In genomic region chr3:130850846-130851245, GRCh38 we compare ENCODE assay signal across 10 cellular contexts. TPM values are rescaled to one million over a fixed set of nuclear protein-coding genes. Genes with fewer than 3 reads are reported as not detected.
DNase-seq lines count a peak whose midpoint lies in the region; ATAC-seq and TF ChIP-seq lines count a peak whose summit lies in the region.
"Had no signal": no experiment of that assay in that cellular context is flagged by ENCODE, and none has a peak within 500 bp of the region (broad histone marks: within the 10 kb centered on the region; RNA-seq: fewer than 3 reads in every experiment).

No MANE protein-coding gene starts in this region.

- no peaks in the 10 kb centered on the region for H3K36me3 ChIP-seq in PC-3 (ENCODE audit: low read depth, low read length)
- H3K36me3 ChIP-seq in OCI-LY7 (ENCODE audit: insufficient read depth, low read length): no peaks in the 10 kb centered on the region
- H3K36me3 ChIP-seq: sigmoid colon had no signal

- H3K27ac ChIP-seq in PC-3 (ENCODE audit: low read length) (no peak overlapping the region), OCI-LY7 (ENCODE audit: low read depth, low read length, poor library complexity, severe bottlenecking) (no peak overlapping the region)

- H3K9me3 ChIP-seq in PC-3 (ENCODE audit: low read length): no peaks in the 10 kb centered on the region
- no peaks in the 10 kb centered on the region for H3K9me3 ChIP-seq in OCI-LY7 (ENCODE audit: low read length)
- H3K9me3 ChIP-seq: sigmoid colon had no signal

- intact Hi-C loops in activated CD4-positive, alpha-beta T cell treated with anti-CD3 and anti-CD28 coated beads, Interleukin-2, amount 10 ng/mL, durations not matched to agents 24 days and 14 days (cut with micrococcal nuclease): loop anchor here (1.0 to 5.0 kb wide), 5 partner anchors 42 to 531 kb away; partner anchors contain the start of genes ASTE1, NEK11, NUDT16 and PIK3R4
- intact Hi-C loops in PC-3 (cut with micrococcal nuclease) (no loop called here), OCI-LY7 (cut with micrococcal nuclease; ENCODE audit: unreplicated experiment) (no loop called here)

- POLR2A ChIA-PET in PC-3 (lab: Charles Lee; ENCODE audit: unreplicated experiment) (no interaction called here), OCI-LY7 (lab: Charles Lee) (no interaction called here)

- H3K4me2 ChIP-seq in PC-3 (ENCODE audit: low read length) (peak overlapping the region; percentile 41; the same call in 1 of the 2 replicates), OCI-LY7 (ENCODE audit: low read length) (no peak overlapping the region)

- peaks cover 26% of the 10 kb centered on the region for H3K4me1 Mint-ChIP-seq in activated CD4-positive, alpha-beta T cell treated with anti-CD3 and anti-CD28 coated beads, Interleukin-2, amount 10 ng/mL, durations not matched to agents 24 days and 14 days
- peaks cover 21% of the 10 kb centered on the region for H3K4me1 Mint-ChIP-seq in stimulated activated effector memory CD8-positive, alpha-beta T cell treated with anti-CD3 and anti-CD28 coated beads, Interleukin-12 subunit alpha, Interleukin-12 subunit beta, amount 100 ng/mL, for 72 hours

- H3K4me1 ChIP-seq in PC-3 (ENCODE audit: insufficient read depth, low read length): 0 out of 2 replicates have a peak, but pooled peaks cover 6% of the 10 kb centered on the region
- H3K4me1 ChIP-seq in OCI-LY7 (ENCODE audit: insufficient read depth, low read length, poor library complexity, severe bottlenecking): no peaks in the 10 kb centered on the region

- H3K9me3 Mint-ChIP-seq in activated CD4-positive, alpha-beta T cell treated with anti-CD3 and anti-CD28 coated beads, Interleukin-2, amount 10 ng/mL, durations not matched to agents 24 days and 14 days: peaks cover 8% of the 10 kb centered on the region
- H3K9me3 Mint-ChIP-seq in stimulated activated effector memory CD8-positive, alpha-beta T cell treated with anti-CD3 and anti-CD28 coated beads, Interleukin-12 subunit alpha, Interleukin-12 subunit beta, amount 100 ng/mL, for 72 hours: no peaks in the 10 kb centered on the region

- CTCF ChIA-PET in PC-3 (lab: Charles Lee) (no interaction called here), OCI-LY7 (lab: Charles Lee; ENCODE audit: unreplicated experiment) (no interaction called here)

- no TSS peak for BruUV-seq in PC-3 (replicated peaks; lab: Mats Ljungman, UMichigan)
- no TSS peak for BruUV-seq in OCI-LY7 (replicated peaks; lab: Mats Ljungman, UMichigan)

- no peak overlapping the region for H3K9ac ChIP-seq in PC-3 (ENCODE audit: low read length)

- H3K9me2 ChIP-seq in PC-3 (replicated peaks; ENCODE audit: low read length) (no peaks in the 10 kb centered on the region), OCI-LY7 (ENCODE audit: insufficient read depth, low read length) (no peaks in the 10 kb centered on the region)

- H3K27me3 ChIP-seq in PC-3 (ENCODE audit: low read length): no peaks in the 10 kb centered on the region
- H3K27me3 ChIP-seq: sigmoid colon had no signal

- peak overlapping the region; percentile 64 for H3K4me3 Mint-ChIP-seq in activated CD4-positive, alpha-beta T cell treated with anti-CD3 and anti-CD28 coated beads, Interleukin-2, amount 10 ng/mL, durations not matched to agents 24 days and 14 days
- peak overlapping the region; percentile 43 for H3K4me3 Mint-ChIP-seq in stimulated activated effector memory CD8-positive, alpha-beta T cell treated with anti-CD3 and anti-CD28 coated beads, Interleukin-12 subunit alpha, Interleukin-12 subunit beta, amount 100 ng/mL, for 72 hours

- peak overlapping the region; percentile 31 for H3K27ac Mint-ChIP-seq in activated CD4-positive, alpha-beta T cell treated with anti-CD3 and anti-CD28 coated beads, Interleukin-2, amount 10 ng/mL, durations not matched to agents 24 days and 14 days
- H3K27ac Mint-ChIP-seq in stimulated activated effector memory CD8-positive, alpha-beta T cell treated with anti-CD3 and anti-CD28 coated beads, Interleukin-12 subunit alpha, Interleukin-12 subunit beta, amount 100 ng/mL, for 72 hours: peak overlapping the region; percentile 24

- H4K20me1 ChIP-seq in PC-3 (ENCODE audit: low read length) (no peaks in the 10 kb centered on the region), OCI-LY7 (ENCODE audit: insufficient read depth, low read length) (no peaks in the 10 kb centered on the region)

- no peaks in the 10 kb centered on the region for H3F3A ChIP-seq in PC-3 (ENCODE audit: low read length, unreplicated experiment)

- H2AFZ ChIP-seq in PC-3 (ENCODE audit: low read length): peak overlapping the region; percentile 36; the same call in 1 of the 2 replicates
- no peak overlapping the region for H2AFZ ChIP-seq in OCI-LY7 (ENCODE audit: low read length)

- H3K4me3 ChIP-seq in PC-3 (ENCODE audit: low read length) (no peak overlapping the region), OCI-LY7 (ENCODE audit: low read depth, low read length, poor library complexity, severe bottlenecking) (no peak overlapping the region)

- H3K79me2 ChIP-seq in PC-3 (ENCODE audit: low read length) (no peaks in the 10 kb centered on the region), OCI-LY7 (ENCODE audit: insufficient read depth, low read depth, low read length) (no peaks in the 10 kb centered on the region)

- TF ChIP-seq CTCF in PC-3 (conservative IDR thresholded peaks at IDR 0.05; ENCODE audit: low read depth, low read length): no peak
- no peak for TF ChIP-seq CTCF in OCI-LY7 (conservative IDR thresholded peaks at IDR 0.05; ENCODE audit: low read length)

- H3K36me3 Mint-ChIP-seq in activated CD4-positive, alpha-beta T cell treated with anti-CD3 and anti-CD28 coated beads, Interleukin-2, amount 10 ng/mL, durations not matched to agents 24 days and 14 days (ENCODE audit: low read depth): peaks cover 2% of the 10 kb centered on the region
- H3K36me3 Mint-ChIP-seq in stimulated activated effector memory CD8-positive, alpha-beta T cell treated with anti-CD3 and anti-CD28 coated beads, Interleukin-12 subunit alpha, Interleukin-12 subunit beta, amount 100 ng/mL, for 72 hours: no peaks in the 10 kb centered on the region

- peaks cover 37% of the 10 kb centered on the region for H3K27me3 Mint-ChIP-seq in activated CD4-positive, alpha-beta T cell treated with anti-CD3 and anti-CD28 coated beads, Interleukin-2, amount 10 ng/mL, durations not matched to agents 24 days and 14 days

- DNase-seq in activated CD4-positive, alpha-beta T cell treated with anti-CD3 and anti-CD28 coated beads, Interleukin-2, amount 10 ng/mL, durations not matched to agents 24 days and 14 days: no peak
- no peak for DNase-seq in activated CD4-positive, alpha-beta T cell treated with anti-CD3 and anti-CD28 coated beads for 4 hours
- DNase-seq in PC-3: no peak
- peak; percentile 53 for DNase-seq in erythroblast (lab: John Stamatoyannopoulos, UW)
- no peak for DNase-seq in stimulated activated effector memory CD8-positive, alpha-beta T cell treated with anti-CD3 and anti-CD28 coated beads, Interleukin-12 subunit alpha, Interleukin-12 subunit beta, amount 100 ng/mL, for 72 hours (ENCODE audit: low spot score in 2 of 2)
- no peak for DNase-seq in OCI-LY7 (ENCODE audit: low spot score)
- DNase-seq: glutamatergic neuron, sigmoid colon had no signal

- ATAC-seq in PC-3 (peak; percentile 18; the same call in 1 of the 2 replicates), GM19351 (IDR thresholded peaks at IDR 0.05; ENCODE audit: unreplicated experiment) (no peak), GM18870 (IDR thresholded peaks at IDR 0.05; ENCODE audit: unreplicated experiment) (no peak)
- ATAC-seq in stimulated activated effector memory CD8-positive, alpha-beta T cell treated with anti-CD3 and anti-CD28 coated beads, Interleukin-12 subunit alpha, Interleukin-12 subunit beta, amount 100 ng/mL, for 72 hours: no peak

- no peak for TF ChIP-seq POLR2A in erythroblast (IDR thresholded peaks at IDR 0.05; ENCODE audit: low read length)

RNA-seq across cellular contexts. Expression of gene ATP2C1, which starts 43.0 kb away (rescaled TPM):
- 59.1 and 61.7 TPM in 2 replicates for total RNA-seq in activated CD4-positive, alpha-beta T cell treated with anti-CD3 and anti-CD28 coated beads, Interleukin-2, amount 10 ng/mL, durations not matched to agents 24 days and 14 days
- total RNA-seq in PC-3 (2014; rRNA removed) (34.0 and 49.1 TPM in 2 replicates), OCI-LY7 (2022) (46.2 and 56.8 TPM in 2 replicates)
- 28.6 and 31.1 TPM in 2 replicates for total RNA-seq in OCI-LY7 (2014; rRNA removed; shearing (Covaris generic))

Comparison
In these comparisons a context has a peak if more than half of its experiments do, and no peak if none do; other contexts are left out.
1. DNase-seq: peak in erythroblast (2 of 2); none in activated CD4-positive, alpha-beta T cell treated with anti-CD3 and anti-CD28 coated beads, Interleukin-2, amount 10 ng/mL, durations not matched to agents 24 days and 14 days (single experiment), activated CD4-positive, alpha-beta T cell treated with anti-CD3 and anti-CD28 coated beads for 4 hours (0 of 2), PC-3 (single experiment), stimulated activated effector memory CD8-positive, alpha-beta T cell treated with anti-CD3 and anti-CD28 coated beads, Interleukin-12 subunit alpha, Interleukin-12 subunit beta, amount 100 ng/mL, for 72 hours (0 of 2) and OCI-LY7 (single experiment).